Comparison of ENCODE assay signal across 11 cellular contexts in genomic region chr4:38154681-38155588, GRCh38.
A peak's percentile ranks its signal among the peaks of the same experiment; 100 is the strongest.
DNase-seq lines count a peak whose midpoint lies in the region; ATAC-seq, FAIRE-seq and TF ChIP-seq lines count a peak whose summit lies in the region.
"Had no signal": no experiment of that assay in that cellular context is flagged by ENCODE, and none has a peak within 500 bp of the region (broad histone marks: within the 10 kb centered on the region; RNA-seq: fewer than 3 reads in every experiment).

No MANE protein-coding gene starts in this region.

- no peak overlapping the region for H3K4me3 Mint-ChIP-seq in activated CD8-positive, alpha-beta memory T cell treated with anti-CD3 and anti-CD28 coated beads, Interleukin-2, amount 10 ng/mL, durations not matched to agents 7 days and 5 days
- peak overlapping the region; percentile 22 for H3K4me3 Mint-ChIP-seq in activated CD4-positive, alpha-beta memory T cell treated with anti-CD3 and anti-CD28 coated beads, Interleukin-2, amount 10 ng/mL, durations not matched to agents 7 days and 5 days
- H3K4me3 Mint-ChIP-seq: HFFc6 had no signal

- H3K4me1 ChIP-seq in keratinocyte (ENCODE audit: control insufficient read depth, extremely low read depth, insufficient read depth, low read length) (peaks cover 46% of the 10 kb centered on the region), thyroid gland (peaks cover 8 to 24% of the 10 kb centered on the region in 2 donors)

- no peak for FAIRE-seq in keratinocyte (lab: Jason Lieb, UNC)
- FAIRE-seq: astrocyte had no signal

- H3K27ac ChIP-seq in keratinocyte (ENCODE audit: control insufficient read depth, insufficient read depth, low read length) = peak overlapping the region; percentile 82
- H3K27ac ChIP-seq in thyroid gland = peak overlapping the region in 2 of 3 donors; percentile 0 to 36
- H3K27ac ChIP-seq: neutrophil had no signal

- peak overlapping the region; percentile 88 for H3K4me2 ChIP-seq in keratinocyte (ENCODE audit: control insufficient read depth, extremely low read depth, insufficient read depth, low read depth, low read length)

- no peak for TF ChIP-seq CTCF in keratinocyte (optimal IDR thresholded peaks at IDR 0.05 in 1 of 3, IDR thresholded peaks at IDR 0.05 in 1 of 3, conservative IDR thresholded peaks at IDR 0.05 in 1 of 3; ENCODE audit: extremely low read depth in 1 of 3, insufficient read depth in 2 of 3, low read length in 3 of 3)
- TF ChIP-seq CTCF in thyroid gland (IDR thresholded peaks at IDR 0.05) = no peak

- peak; percentile 50 for DNase-seq in activated CD8-positive, alpha-beta memory T cell treated with anti-CD3 and anti-CD28 coated beads, Interleukin-2, amount 10 ng/mL, durations not matched to agents 7 days and 5 days
- no peak for DNase-seq in activated CD8-positive, alpha-beta memory T cell treated with anti-CD3 and anti-CD28 coated beads, Interleukin-2, amount 50 U/mL, for 4 hours
- DNase-seq in activated CD4-positive, alpha-beta memory T cell treated with anti-CD3 and anti-CD28 coated beads, Interleukin-2, amount 10 ng/mL, durations not matched to agents 7 days and 5 days = peak; percentile 53
- DNase-seq in keratinocyte (ENCODE audit: low read depth, low spot score) (no peak), thyroid gland (peak; percentile 47 to 55), occipital lobe (lab: John Stamatoyannopoulos, UW) (no peak), NCI-H1417 treated with DMSO at 0.1 percent for 48 hours (lab: John Stamatoyannopoulos, UW) (no peak)
- DNase-seq: HFFc6 had no signal

- H3K27ac Mint-ChIP-seq in activated CD8-positive, alpha-beta memory T cell treated with anti-CD3 and anti-CD28 coated beads, Interleukin-2, amount 10 ng/mL, durations not matched to agents 7 days and 5 days = peak overlapping the region; percentile 50
- peak overlapping the region; percentile 75 for H3K27ac Mint-ChIP-seq in activated CD4-positive, alpha-beta memory T cell treated with anti-CD3 and anti-CD28 coated beads, Interleukin-2, amount 10 ng/mL, durations not matched to agents 7 days and 5 days
- H3K27ac Mint-ChIP-seq: HFFc6 had no signal

- H2AFZ ChIP-seq in keratinocyte (ENCODE audit: control insufficient read depth, low read length) = peak overlapping the region; percentile 58

- H3K4me3 ChIP-seq in keratinocyte (ENCODE audit: control insufficient read depth in 2 of 3, extremely low read depth in 1 of 3, insufficient read depth in 2 of 3, low read depth in 1 of 3, low read length in 3 of 3) (peak overlapping the region in 1 of 3 experiments; percentile 15), thyroid gland (replicated peaks in 1 of 3) (no peak overlapping the region)

- H3K9me3 ChIP-seq in keratinocyte (ENCODE audit: control insufficient read depth, low read depth, low read length) = no peaks in the 10 kb centered on the region
- no peaks in the 10 kb centered on the region for H3K9me3 ChIP-seq in thyroid gland
- H3K9me3 ChIP-seq: neutrophil had no signal

- peaks cover 3% of the 10 kb centered on the region for H3K36me3 Mint-ChIP-seq in activated CD8-positive, alpha-beta memory T cell treated with anti-CD3 and anti-CD28 coated beads, Interleukin-2, amount 10 ng/mL, durations not matched to agents 7 days and 5 days
- peaks cover 11% of the 10 kb centered on the region for H3K36me3 Mint-ChIP-seq in activated CD4-positive, alpha-beta memory T cell treated with anti-CD3 and anti-CD28 coated beads, Interleukin-2, amount 10 ng/mL, durations not matched to agents 7 days and 5 days (ENCODE audit: low read depth)

- intact Hi-C loops in thyroid gland (cut with DNase I) = no loop called here

- H3K27me3 Mint-ChIP-seq in activated CD8-positive, alpha-beta memory T cell treated with anti-CD3 and anti-CD28 coated beads, Interleukin-2, amount 10 ng/mL, durations not matched to agents 7 days and 5 days = peaks cover 9% of the 10 kb centered on the region
- H3K27me3 Mint-ChIP-seq in activated CD4-positive, alpha-beta memory T cell treated with anti-CD3 and anti-CD28 coated beads, Interleukin-2, amount 10 ng/mL, durations not matched to agents 7 days and 5 days = peaks cover 6% of the 10 kb centered on the region

- dilution Hi-C loops in keratinocyte (cut with MboI; ENCODE audit: extremely low pct_ligation_motif_present, low sequenced_read_pairs) = no loop called here

- ATAC-seq in activated CD8-positive, alpha-beta memory T cell treated with anti-CD3 and anti-CD28 coated beads, Interleukin-2, amount 10 ng/mL, durations not matched to agents 7 days and 5 days = peak; percentile 48
- ATAC-seq in GM21515 (IDR thresholded peaks at IDR 0.05; ENCODE audit: unreplicated experiment) = no peak

- no peaks in the 10 kb centered on the region for H3K27me3 ChIP-seq in keratinocyte (ENCODE audit: control insufficient read depth, extremely low read depth, insufficient read depth, low read length)
- H3K27me3 ChIP-seq in thyroid gland = no peaks in the 10 kb centered on the region
- H3K27me3 ChIP-seq: neutrophil had no signal

- no peaks in the 10 kb centered on the region for H3K9me1 ChIP-seq in keratinocyte (ENCODE audit: control insufficient read depth, extremely low read depth, insufficient read depth, low read length)

- H3K9ac ChIP-seq in keratinocyte (ENCODE audit: control insufficient read depth, extremely low read depth, insufficient read depth, low read length) = peak overlapping the region; percentile 70

- CTCF ChIA-PET in activated CD8-positive, alpha-beta memory T cell treated with anti-CD3 and anti-CD28 coated beads, Interleukin-2, amount 10 ng/mL, durations not matched to agents 7 days and 5 days (lab: Charles Lee) = interaction anchor here (0.7 to 2.5 kb wide), 5 partner anchors 19 to 26 kb away, joined by 3 to 14 read pairs (median 4); no protein-coding TSS in a partner anchor
- CTCF ChIA-PET in activated CD4-positive, alpha-beta memory T cell treated with anti-CD3 and anti-CD28 coated beads, Interleukin-2, amount 10 ng/mL, durations not matched to agents 7 days and 5 days (lab: Charles Lee) = interaction anchor here (0.7 to 3.0 kb wide), 12 partner anchors 11 to 604 kb away, joined by 3 to 27 read pairs (median 6); no protein-coding TSS in a partner anchor

- H3K36me3 ChIP-seq in keratinocyte (ENCODE audit: control insufficient read depth in 2 of 2, extremely low read depth in 1 of 2, insufficient read depth in 2 of 2, low read length in 2 of 2) (no peaks in the 10 kb centered on the region), thyroid gland (no peaks in the 10 kb centered on the region)
- H3K36me3 ChIP-seq: neutrophil had no signal

- TF ChIP-seq POLR2A in thyroid gland (IDR thresholded peaks at IDR 0.05) = no peak

- WGBS in thyroid gland, 2 donors = 35 to 49% methylated on average over 14 to 17 of the region's 17 CpGs

- no peaks in the 10 kb centered on the region for H4K20me1 ChIP-seq in keratinocyte (ENCODE audit: control insufficient read depth, extremely low read depth, insufficient read depth, low read length)

- H3K79me2 ChIP-seq in keratinocyte (ENCODE audit: control insufficient read depth, insufficient read depth, low read length) = no peaks in the 10 kb centered on the region

- no peaks in the 10 kb centered on the region for H3K9me3 Mint-ChIP-seq in activated CD8-positive, alpha-beta memory T cell treated with anti-CD3 and anti-CD28 coated beads, Interleukin-2, amount 10 ng/mL, durations not matched to agents 7 days and 5 days (ENCODE audit: low read depth)
- no peaks in the 10 kb centered on the region for H3K9me3 Mint-ChIP-seq in activated CD4-positive, alpha-beta memory T cell treated with anti-CD3 and anti-CD28 coated beads, Interleukin-2, amount 10 ng/mL, durations not matched to agents 7 days and 5 days
- H3K9me3 Mint-ChIP-seq: HFFc6 had no signal

- POLR2A ChIA-PET in activated CD4-positive, alpha-beta memory T cell treated with anti-CD3 and anti-CD28 coated beads, Interleukin-2, amount 10 ng/mL, durations not matched to agents 7 days and 5 days (lab: Charles Lee) = interaction anchor here (0.9 to 15.8 kb wide), 7 partner anchors 8 to 369 kb away, joined by 3 to 213 read pairs (median 6); no protein-coding TSS in a partner anchor

- peaks cover 26% of the 10 kb centered on the region for H3K4me1 Mint-ChIP-seq in activated CD8-positive, alpha-beta memory T cell treated with anti-CD3 and anti-CD28 coated beads, Interleukin-2, amount 10 ng/mL, durations not matched to agents 7 days and 5 days
- H3K4me1 Mint-ChIP-seq in activated CD4-positive, alpha-beta memory T cell treated with anti-CD3 and anti-CD28 coated beads, Interleukin-2, amount 10 ng/mL, durations not matched to agents 7 days and 5 days = peaks cover 57% of the 10 kb centered on the region

Comparison
In these comparisons a context has a peak if more than half of its experiments do, and no peak if none do; other contexts are left out.
1. DNase-seq: peak in activated CD8-positive, alpha-beta memory T cell treated with anti-CD3 and anti-CD28 coated beads, Interleukin-2, amount 10 ng/mL, durations not matched to agents 7 days and 5 days (single experiment), activated CD4-positive, alpha-beta memory T cell treated with anti-CD3 and anti-CD28 coated beads, Interleukin-2, amount 10 ng/mL, durations not matched to agents 7 days and 5 days (single experiment) and thyroid gland (2 of 2); none in activated CD8-positive, alpha-beta memory T cell treated with anti-CD3 and anti-CD28 coated beads, Interleukin-2, amount 50 U/mL, for 4 hours (single experiment), keratinocyte (single experiment), occipital lobe (single experiment) and NCI-H1417 treated with DMSO at 0.1 percent for 48 hours (single experiment).